8 cellular contexts compared by ENCODE assay signal in the genomic region with DNA sequence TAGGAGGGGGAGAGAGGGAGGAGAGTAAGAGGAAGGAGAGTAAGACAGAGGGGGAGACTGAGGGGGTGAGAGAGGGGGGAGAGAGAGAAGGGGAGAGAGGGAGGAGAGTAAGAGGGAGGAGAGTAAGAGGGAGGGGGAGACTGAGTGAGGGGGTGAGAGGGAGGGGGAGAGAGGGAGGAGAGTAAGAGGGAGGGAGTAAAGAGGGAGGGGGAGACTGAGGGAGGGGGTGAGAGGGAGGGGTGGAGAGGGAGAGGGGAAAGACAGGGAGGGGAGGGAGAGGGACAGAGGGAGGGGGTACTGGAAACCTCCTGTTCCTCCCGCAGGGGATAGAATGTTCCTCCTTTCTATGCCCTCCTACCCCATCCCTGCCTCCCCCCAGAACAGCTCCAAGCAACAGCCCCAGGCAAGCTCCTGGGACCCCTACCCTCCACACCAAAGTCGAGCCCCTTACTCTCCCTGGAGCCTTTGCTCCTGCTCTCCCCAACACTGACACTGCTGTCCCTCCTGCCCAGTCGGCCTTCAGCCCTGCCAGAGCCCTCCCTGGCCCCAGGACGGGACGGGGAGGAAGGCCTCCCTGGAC. TPM values are rescaled to one million over a fixed set of nuclear protein-coding genes. Genes with fewer than 3 reads are reported as not detected.
DNase-seq lines count a peak whose midpoint lies in the region; ATAC-seq and TF ChIP-seq lines count a peak whose summit lies in the region.
"Not testable (repeated sequence)": the region's sequence is repeated elsewhere in the genome, so short reads cannot be mapped to it uniquely, and the experiment has no call there.

No MANE protein-coding gene starts in this region.

- not testable (repeated sequence) for H3K27me3 ChIP-seq in IMR-90 (ENCODE audit: control insufficient read depth, insufficient read depth, low read length); right lobe of liver; psoas muscle (ENCODE audit: insufficient read depth in 3 of 3, low read length in 2 of 3); tibial artery

- no CpG with 5 or more reads among the region's 5 CpGs for WGBS in IMR-90 (ENCODE audit: extremely low coverage in 2 of 2, insufficient read length in 1 of 2), 2 experiments
- WGBS in right lobe of liver (ENCODE audit: insufficient coverage, low coverage, low lambda C conversion rate, missing lambda C conversion rate) = 23% methylated on average over 5 of the region's 5 CpGs
- WGBS in psoas muscle, 3 donors = 1 to 8% (median 1%) methylated on average over 3 to 5 of the region's 5 CpGs

- intact Hi-C loops in IMR-90 (cut with micrococcal nuclease); right lobe of liver (cut with DNase I); psoas muscle (cut with DNase I); tibial artery (cut with DNase I; ENCODE audit: low total_unique reads): not testable (repeated sequence)

- CTCF ChIA-PET in IMR-90 (lab: Yijun Ruan, JAX); WTC11 (lab: Charles Lee): not testable (repeated sequence)

- not testable (repeated sequence) for H3K4me3 Mint-ChIP-seq in WTC11

- peak overlapping the region; percentile 72 for H2BK5ac ChIP-seq in IMR-90 (ENCODE audit: low read depth, low read length, poor library complexity, severe bottlenecking)

- H3K9me1 ChIP-seq in IMR-90 (ENCODE audit: insufficient read depth, low read length) = not testable (repeated sequence)

- H4K91ac ChIP-seq in IMR-90 (ENCODE audit: insufficient read depth, low read depth, low read length) = peak overlapping the region; percentile 75

- not testable (repeated sequence) for H3K27me3 Mint-ChIP-seq in WTC11 (ENCODE audit: low read depth)

- H4K20me1 ChIP-seq in IMR-90 (ENCODE audit: insufficient read depth, low read length) = not testable (repeated sequence)

- peak overlapping the region; percentile 96 for H3K14ac ChIP-seq in IMR-90 (replicated peaks; ENCODE audit: low read depth, low read length)

- H3K27ac ChIP-seq in IMR-90 (ENCODE audit: insufficient read depth, low read length) (peak overlapping the region; percentile 45; the same call in 1 of the 2 replicates), caudate nucleus (ENCODE audit: low read depth, low read length) (peak overlapping the region; percentile 97), psoas muscle (peak overlapping the region; percentile 75), tibial artery (peak overlapping the region; percentile 69 to 77)
- H3K27ac ChIP-seq in right lobe of liver = not testable (repeated sequence)

- peak; percentile 9 for ATAC-seq in IMR-90 (ENCODE audit: low read depth)
- not testable (repeated sequence) for ATAC-seq in WTC11
- ATAC-seq in right lobe of liver = peak; percentile 1 to 12 (median 4)
- ATAC-seq in psoas muscle = peak; percentile 2 to 36 (median 30)

- H4K5ac ChIP-seq in IMR-90 (ENCODE audit: low read depth, low read length) = not testable (repeated sequence)

- H3K9ac ChIP-seq in IMR-90 (ENCODE audit: low read depth, low read length) = peak overlapping the region; percentile 57

- H2AK5ac ChIP-seq in IMR-90 (ENCODE audit: low read depth, low read length) = peak overlapping the region; percentile 98

- TF ChIP-seq RAD21 in IMR-90 (IDR thresholded peaks at IDR 0.05; ENCODE audit: low read length) = not testable (repeated sequence)

- peak overlapping the region; percentile 50; the same call in 1 of the 2 replicates for H3K4me2 ChIP-seq in IMR-90 (ENCODE audit: low read depth, low read length)

- H2BK120ac ChIP-seq in IMR-90 (ENCODE audit: low read depth, low read length) = peak overlapping the region; percentile 89

- not testable (repeated sequence) for H2BK20ac ChIP-seq in IMR-90 (ENCODE audit: low read depth, low read length)

- peak overlapping the region; percentile 31; the same call in 1 of the 2 replicates for H3K23ac ChIP-seq in IMR-90 (ENCODE audit: low read depth, low read length)

- 0 out of 2 replicates have a peak overlapping the region, but pooled peaks have one; percentile 32 for H3K56ac ChIP-seq in IMR-90 (ENCODE audit: extremely low read depth, insufficient read depth, low read length)

- H3K36me3 Mint-ChIP-seq in WTC11 = not testable (repeated sequence)

- peak overlapping the region; percentile 26; the same call in 1 of the 2 replicates for H3K4me3 ChIP-seq in IMR-90 (ENCODE audit: insufficient read depth, low read depth, low read length)
- not testable (repeated sequence) for H3K4me3 ChIP-seq in right lobe of liver
- peak overlapping the region; percentile 49 for H3K4me3 ChIP-seq in psoas muscle
- H3K4me3 ChIP-seq in tibial artery = peak overlapping the region; percentile 15 to 22

- not testable (repeated sequence) for H3K4me1 Mint-ChIP-seq in WTC11

- not testable (repeated sequence) for BruUV-seq in IMR-90 (replicated peaks; lab: Mats Ljungman, UMichigan)

- H3K79me1 ChIP-seq in IMR-90 (ENCODE audit: low read depth in 1 of 2, low read length in 2 of 2) = not testable (repeated sequence)

- POLR2A ChIA-PET in IMR-90 (lab: Charles Lee; ENCODE audit: unreplicated experiment); WTC11 (lab: Charles Lee): not testable (repeated sequence)

- not testable (repeated sequence) for H3K9me3 Mint-ChIP-seq in WTC11

- H3K4ac ChIP-seq in IMR-90 (ENCODE audit: low read depth, low read length) = peak overlapping the region; percentile 92

- H4K8ac ChIP-seq in IMR-90 (ENCODE audit: low read depth in 2 of 2, low read length in 2 of 2) = peak overlapping the region; percentile 91 to 95; a peak in 3 of 4 replicates

- dilution Hi-C loops in IMR-90 (cut with HindIII; ENCODE audit: low sequenced_read_pairs, unreplicated experiment) = not testable (repeated sequence)

- in situ Hi-C loops in Caki2 (cut with HindIII; ENCODE audit: low pct_unique_long_range_greater_than_20kb, low sequenced_read_pairs); IMR-90 (cut with MboI; ENCODE audit: low sequenced_read_pairs): not testable (repeated sequence)

- not testable (repeated sequence) for H3K18ac ChIP-seq in IMR-90 (ENCODE audit: low read depth, low read length)

- not testable (repeated sequence) for H3K9me3 ChIP-seq in IMR-90 (ENCODE audit: control insufficient read depth, insufficient read depth, low read length); right lobe of liver; psoas muscle; tibial artery

- not testable (repeated sequence) for H3K36me3 ChIP-seq in IMR-90 (ENCODE audit: control insufficient read depth, insufficient read depth, low read length); right lobe of liver; psoas muscle (ENCODE audit: insufficient read depth in 1 of 2, low read depth in 1 of 2); tibial artery

- not testable (repeated sequence) for H3K27ac Mint-ChIP-seq in WTC11

- not testable (repeated sequence) for H2AFZ ChIP-seq in IMR-90 (replicated peaks; ENCODE audit: low read length, poor library complexity)

- TF ChIP-seq CTCF in IMR-90 (conservative IDR thresholded peaks at IDR 0.05; ENCODE audit: low read depth, low read length); WTC11 (IDR thresholded peaks at IDR 0.05); right lobe of liver (IDR thresholded peaks at IDR 0.05); psoas muscle (IDR thresholded peaks at IDR 0.05); tibial artery (IDR thresholded peaks at IDR 0.05): not testable (repeated sequence)

- peak overlapping the region; percentile 99; the same call in 1 of the 3 replicates for H2BK15ac ChIP-seq in IMR-90 (ENCODE audit: low read depth, low read length)

- peak; percentile 78 for DNase-seq in Caki2 (ENCODE audit: low read depth)
- DNase-seq in IMR-90 = peak; percentile 74
- DNase-seq in WTC11 (ENCODE audit: low spot score) = peak; percentile 23
- not testable (repeated sequence) for DNase-seq in caudate nucleus (lab: John Stamatoyannopoulos, UW)
- DNase-seq in foreskin melanocyte = peak; percentile 14
- peak; percentile 28 to 56 (median 47) for DNase-seq in right lobe of liver
- peak; percentile 34 to 61 for DNase-seq in psoas muscle
- DNase-seq in tibial artery = peak; percentile 24 to 61

- not testable (repeated sequence) for H3K4me1 ChIP-seq in IMR-90 (ENCODE audit: control insufficient read depth, insufficient read depth, low read length); right lobe of liver; psoas muscle; tibial artery

- not testable (repeated sequence) for H2AK9ac ChIP-seq in IMR-90 (replicated peaks; ENCODE audit: low read depth, low read length, poor library complexity)

- not testable (repeated sequence) for TF ChIP-seq POLR2A in IMR-90 (IDR thresholded peaks at IDR 0.05; ENCODE audit: low read depth, low read length); right lobe of liver (IDR thresholded peaks at IDR 0.05)

RNA-seq across cellular contexts. Expression of gene RASA4B, which starts 4.8 kb away (rescaled TPM):
- total RNA-seq in Caki2 (2014; rRNA removed; shearing (Covaris generic); ENCODE audit: low replicate concordance) = 1.2 and 2.2 TPM in 2 replicates
- total RNA-seq in IMR-90 (2012; rRNA removed) = 1.8 and 3.3 TPM in 2 replicates
- 7.7 and 9.3 TPM in 2 replicates for polyA plus RNA-seq in IMR-90 (2012; rRNA removed)
- polyA plus RNA-seq in IMR-90 (2012; cell fraction: cytosol; rRNA removed) = 11.3 and 14.3 TPM in 2 replicates
- polyA plus RNA-seq in IMR-90 (2012; cell fraction: nucleus; rRNA removed; ENCODE audit: low replicate concordance) = 35.9 and 76.5 TPM in 2 replicates
- 3.6 to 6.2 TPM (median 3.9 TPM) in 3 replicates for total RNA-seq in WTC11 (2021)
- 1 to 10 TPM; 1.1 to 3.4 (median 2.7) TPM for total RNA-seq in right lobe of liver
- total RNA-seq in psoas muscle = 100 to 1,000 TPM in 1 of 4 donors, 10 to 100 TPM in 3; 85.1 to 139 (median 88.8) TPM
- 100 to 1,000 TPM in 1 of 3 donors, 10 to 100 TPM in 2; 29.5 to 116 (median 49.0) TPM for polyA plus RNA-seq in psoas muscle

RNA-seq across cellular contexts. Expression of gene UPK3BL2, which starts 30.8 kb away (rescaled TPM):
- 27.6 TPM in 1 of 2 replicates, not detected in the other for total RNA-seq in Caki2 (2014; rRNA removed; shearing (Covaris generic); ENCODE audit: low replicate concordance)
- total RNA-seq in IMR-90 (2012; rRNA removed) (0.18 and 0.56 TPM in 2 replicates), WTC11 (2021) (9.0 to 11.2 TPM (median 10.5 TPM) in 3 replicates), right lobe of liver (10 to 100 TPM in 2 of 6 experiments, 1 to 10 TPM in 2, under 1 TPM in 1, not detected in 1; 0.43 to 10.8 (median 7.9) TPM), psoas muscle (10 to 100 TPM in 1 of 4 donors, 1 to 10 TPM in 3; 1.7 to 11.1 (median 4.3) TPM)
- polyA plus RNA-seq in IMR-90 (2012; rRNA removed) (4.6 and 5.7 TPM in 2 replicates), psoas muscle (1 to 10 TPM in 2 of 3 donors, under 1 TPM in 1; 0.88 to 6.2 (median 2.4) TPM)
- 0.54 and 0.77 TPM in 2 replicates for polyA plus RNA-seq in IMR-90 (2012; cell fraction: cytosol; rRNA removed)
- 53.7 and 205 TPM in 2 replicates for polyA plus RNA-seq in IMR-90 (2012; cell fraction: nucleus; rRNA removed; ENCODE audit: low replicate concordance)

RNA-seq across cellular contexts. Expression of gene POLR2J, which starts 34.0 kb away (rescaled TPM):
- total RNA-seq in Caki2 (2014; rRNA removed; shearing (Covaris generic); ENCODE audit: low replicate concordance) = 40.3 and 53.0 TPM in 2 replicates
- total RNA-seq in IMR-90 (2012; rRNA removed) = 20.8 and 31.1 TPM in 2 replicates
- polyA plus RNA-seq in IMR-90 (2012; rRNA removed) = 92.6 and 134 TPM in 2 replicates
- polyA plus RNA-seq in IMR-90 (2012; cell fraction: cytosol; rRNA removed) = 20.8 and 84.9 TPM in 2 replicates
- polyA plus RNA-seq in IMR-90 (2012; cell fraction: nucleus; rRNA removed; ENCODE audit: low replicate concordance) = 34.1 and 60.3 TPM in 2 replicates
- 45.9 to 51.7 TPM (median 50.5 TPM) in 3 replicates for total RNA-seq in WTC11 (2021)
- 10 to 100 TPM; 18.8 to 27.1 (median 20.3) TPM for total RNA-seq in right lobe of liver
- 100 to 1,000 TPM in 1 of 4 donors, 10 to 100 TPM in 3; 55.9 to 101 (median 68.2) TPM for total RNA-seq in psoas muscle
- 100 to 1,000 TPM; 115 to 229 (median 166) TPM for polyA plus RNA-seq in psoas muscle

RNA-seq across cellular contexts. Expression of gene SPDYE2, which starts 38.3 kb away (rescaled TPM):
- not detected in 2 replicates for total RNA-seq in Caki2 (2014; rRNA removed; shearing (Covaris generic); ENCODE audit: low replicate concordance)
- not detected in 2 replicates for total RNA-seq in IMR-90 (2012; rRNA removed)
- not detected in 2 replicates for polyA plus RNA-seq in IMR-90 (2012; rRNA removed)
- polyA plus RNA-seq in IMR-90 (2012; cell fraction: cytosol; rRNA removed) = not detected in 2 replicates
- not detected in 2 replicates for polyA plus RNA-seq in IMR-90 (2012; cell fraction: nucleus; rRNA removed; ENCODE audit: low replicate concordance)
- 0.15 to 0.23 TPM in 2 of 3 replicates, not detected in the other for total RNA-seq in WTC11 (2021)
- under 1 TPM in 2 of 6 experiments, not detected in 4; 0.13 to 0.30 TPM for total RNA-seq in right lobe of liver
- total RNA-seq in psoas muscle = not detected
- polyA plus RNA-seq in psoas muscle = under 1 TPM; 0.05 to 0.13 (median 0.10) TPM

RNA-seq across cellular contexts. Expression of gene LRWD1, which starts 47.9 kb away (rescaled TPM):
- total RNA-seq in Caki2 (2014; rRNA removed; shearing (Covaris generic); ENCODE audit: low replicate concordance) = 35.4 and 47.4 TPM in 2 replicates
- total RNA-seq in IMR-90 (2012; rRNA removed) (13.3 and 20.3 TPM in 2 replicates), WTC11 (2021) (37.4 to 41.7 TPM (median 39.6 TPM) in 3 replicates), right lobe of liver (10 to 100 TPM in 4 of 6 experiments, 1 to 10 TPM in 2; 8.3 to 15.5 (median 12.9) TPM), psoas muscle (10 to 100 TPM; 10.4 to 15.6 (median 12.5) TPM)
- polyA plus RNA-seq in IMR-90 (2012; rRNA removed) (27.2 and 31.6 TPM in 2 replicates), psoas muscle (10 to 100 TPM; 19.6 to 40.9 (median 27.2) TPM)
- 32.7 and 39.8 TPM in 2 replicates for polyA plus RNA-seq in IMR-90 (2012; cell fraction: cytosol; rRNA removed)
- polyA plus RNA-seq in IMR-90 (2012; cell fraction: nucleus; rRNA removed; ENCODE audit: low replicate concordance) = 30.2 and 77.3 TPM in 2 replicates

Comparison
In these comparisons a context has a peak if more than half of its experiments do, and no peak if none do; other contexts are left out.
1. RNA of gene RASA4B, which starts 4.8 kb away (total RNA-seq): 85.1 to 139 TPM in psoas muscle; 3.6 to 6.2 TPM in WTC11, 1.1 to 3.4 TPM in right lobe of liver, 1.2 to 2.2 TPM in Caki2 and 1.8 to 3.3 TPM in IMR-90; every median in the first group is over 10 times any median in the second.